23 cellular contexts compared by ENCODE assay signal in genomic region chr1:217527151-217527550, GRCh38.
"Had no signal": no experiment of that assay in that cellular context is flagged by ENCODE, and none has a peak within 500 bp of the region (broad histone marks: within the 10 kb centered on the region; RNA-seq: fewer than 3 reads in every experiment).

No MANE protein-coding gene starts in this region.

- H3K27me3 ChIP-seq: colonic mucosa, esophagus squamous epithelium, right lobe of liver, suprapubic skin, thyroid gland, upper lobe of left lung, uterus had no signal

- H3K9ac ChIP-seq: parathyroid adenoma had no signal

- DNase-seq: colonic mucosa; dermis blood vessel endothelial cell; endodermal cell; esophagus squamous epithelium; foreskin fibroblast; immature natural killer cell; kidney; left colon; left ventricle myocardium superior; naive B cell; psoas muscle; retina; right lobe of liver; stimulated activated CD4-positive, alpha-beta T cell treated with anti-CD3 and anti-CD28 coated beads, Interleukin-4, amount 100 ng/mL, for 1 hour; stimulated activated CD8-positive, alpha-beta memory T cell treated with anti-CD3 and anti-CD28 coated beads, Interleukin-4, amount 100 ng/mL, for 48 hours; stimulated activated naive CD8-positive, alpha-beta T cell treated with anti-CD3 and anti-CD28 coated beads, Interleukin-15, Interleukin-2, amounts not matched to agents 100 U/mL and 50 U/mL, for 24 hours; thyroid gland; upper lobe of left lung; uterus had no signal

- H3K79me2 ChIP-seq: parathyroid adenoma had no signal

- H3K4me3 ChIP-seq: colonic mucosa, esophagus squamous epithelium, lung, psoas muscle, right lobe of liver, suprapubic skin, thyroid gland, upper lobe of left lung, uterus had no signal

- H2AFZ ChIP-seq: parathyroid adenoma had no signal

- H3K9me3 ChIP-seq: colonic mucosa, esophagus squamous epithelium, psoas muscle, right lobe of liver, suprapubic skin, thyroid gland, upper lobe of left lung, uterus had no signal

- H3K4me1 ChIP-seq: colonic mucosa, esophagus squamous epithelium, parathyroid adenoma, psoas muscle, right lobe of liver, suprapubic skin, uterus had no signal

- ATAC-seq: left colon; psoas muscle; right lobe of liver; stimulated activated effector memory CD8-positive, alpha-beta T cell treated with anti-CD3 and anti-CD28 coated beads, Interleukin-12 subunit alpha, Interleukin-12 subunit beta, amount 100 ng/mL, for 72 hours; stimulated activated naive CD8-positive, alpha-beta T cell treated with anti-CD3 and anti-CD28 coated beads, Interleukin-15, Interleukin-2, amounts not matched to agents 100 U/mL and 50 U/mL, for 24 hours had no signal

- H3K36me3 ChIP-seq: colonic mucosa, esophagus squamous epithelium, right lobe of liver, suprapubic skin, thyroid gland, upper lobe of left lung, uterus had no signal

- H3K27ac ChIP-seq: colonic mucosa, esophagus squamous epithelium, parathyroid adenoma, psoas muscle, right lobe of liver, suprapubic skin, thyroid gland, upper lobe of left lung, uterus had no signal
